ENCODE assay signal across 24 cellular contexts in the genomic region with DNA sequence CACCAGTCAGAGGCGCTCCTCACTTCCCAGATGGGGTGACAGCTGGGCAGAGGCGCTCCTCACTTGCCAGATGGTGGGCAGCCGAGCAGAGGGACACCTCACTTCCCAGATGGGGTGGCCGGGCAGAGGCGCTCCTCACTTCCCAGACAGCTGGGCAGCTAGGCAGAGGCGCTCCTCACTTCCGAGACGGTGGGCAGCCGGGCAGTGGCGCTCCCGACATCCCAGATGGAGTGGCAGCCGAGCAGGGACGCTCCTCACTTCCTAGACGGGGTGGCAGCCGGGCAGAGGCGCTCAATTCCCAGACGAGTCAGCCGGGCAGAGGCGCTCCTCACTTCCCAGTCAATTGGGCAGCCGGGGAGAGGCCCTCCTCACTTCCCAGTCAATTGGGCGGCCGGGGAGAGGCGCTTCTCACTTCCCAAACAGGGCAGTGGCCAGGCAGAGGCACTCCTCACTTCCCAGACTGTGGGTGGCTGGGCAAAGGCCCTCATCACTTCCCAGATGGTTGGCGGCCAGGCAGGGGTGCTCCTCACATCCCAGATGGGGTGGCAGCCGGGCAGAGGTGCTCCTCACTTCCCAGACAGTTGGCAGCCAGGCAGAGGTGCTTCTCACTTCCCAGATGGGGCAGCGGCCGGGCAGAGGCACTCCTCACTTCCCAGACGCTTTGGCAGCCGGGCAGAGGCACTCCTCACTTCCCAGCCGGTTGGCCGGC.
"Had no signal": no experiment of that assay in that cellular context is flagged by ENCODE, and none has a peak within 500 bp of the region (broad histone marks: within the 10 kb centered on the region; RNA-seq: fewer than 3 reads in every experiment).

No MANE protein-coding gene starts in this region.

- ATAC-seq: gastrocnemius medialis, heart right ventricle, left lung, left ventricle myocardium superior, lower lobe of right lung had no signal

- H3K9me3 ChIP-seq: esophagus squamous epithelium, gastrocnemius medialis, heart right ventricle, left lung, lower lobe of right lung had no signal

- FAIRE-seq: colon, endothelial cell of umbilical vein, islet of Langerhans, keratinocyte had no signal

- H3K27ac ChIP-seq: coronary artery, dorsolateral prefrontal cortex, esophagus squamous epithelium, gastrocnemius medialis, heart right ventricle, left lung, lower lobe of right lung had no signal

- H3K4me3 Mint-ChIP-seq: mesothelial cell of epicardium had no signal

- H3K27ac Mint-ChIP-seq: mesothelial cell of epicardium had no signal

- H3K4me1 ChIP-seq: gastrocnemius medialis, left lung, lower lobe of right lung had no signal

- H3K36me3 ChIP-seq: esophagus squamous epithelium, gastrocnemius medialis, heart right ventricle, left lung, lower lobe of right lung had no signal

- DNase-seq: cerebellar nuclear complex; dermis blood vessel endothelial cell; effector CD4-positive, alpha-beta T cell; effector memory CD4-positive, alpha-beta T cell; esophagus squamous epithelium; foreskin fibroblast; foreskin melanocyte; glutamatergic neuron; head of caudate nucleus; heart right ventricle; hippocampal formation; kidney glomerular epithelial cell; left ventricle myocardium superior; lower lobe of right lung; mesenchymal stem cell had no signal

- H3K27me3 ChIP-seq: dorsolateral prefrontal cortex, esophagus squamous epithelium, gastrocnemius medialis, heart right ventricle, left lung had no signal

- H3K36me3 Mint-ChIP-seq: mesothelial cell of epicardium had no signal

- H3K4me3 ChIP-seq: coronary artery, dorsolateral prefrontal cortex, esophagus squamous epithelium, gastrocnemius medialis, heart right ventricle, left lung, lower lobe of right lung had no signal
